Comparison of ENCODE assay signal across 11 cellular contexts in the genomic region with DNA sequence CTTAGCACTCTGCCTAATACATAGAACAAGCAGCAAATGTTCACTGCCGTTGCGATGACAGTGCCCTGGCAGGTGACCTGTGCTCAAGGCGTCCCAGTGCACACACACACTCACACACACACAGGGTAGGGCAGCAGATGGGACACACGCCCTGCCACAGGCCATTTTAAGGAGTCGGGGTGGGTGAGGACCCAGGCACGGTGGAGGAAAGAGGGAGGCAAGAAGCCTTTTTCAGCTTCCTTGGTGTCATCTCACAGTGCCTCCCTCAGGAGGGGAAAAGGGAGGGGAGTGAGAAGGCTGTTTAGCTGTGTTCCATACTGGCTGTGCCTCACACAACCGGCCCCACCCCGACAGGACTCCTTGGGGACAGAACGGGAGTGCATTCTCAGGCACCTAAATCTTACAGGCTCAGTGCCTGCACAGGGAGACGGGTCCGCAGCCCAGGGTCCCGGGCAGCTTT. TPM values are rescaled to one million over a fixed set of nuclear protein-coding genes. Genes with fewer than 3 reads are reported as not detected.
DNase-seq lines count a peak whose midpoint lies in the region; ATAC-seq and TF ChIP-seq lines count a peak whose summit lies in the region.
"Had no signal": no experiment of that assay in that cellular context is flagged by ENCODE, and none has a peak within 500 bp of the region (broad histone marks: within the 10 kb centered on the region; RNA-seq: fewer than 3 reads in every experiment).

No MANE protein-coding gene starts in this region.

- H4K8ac ChIP-seq in H9 (replicated peaks; ENCODE audit: insufficient read length, low read depth, low read length): no peak overlapping the region

- no peak overlapping the region for H3T11ph ChIP-seq in H9 (ENCODE audit: low read length)

- DNase-seq in H9: peak; percentile 56
- DNase-seq in activated T-helper 2 cell treated with anti-CD3 and anti-CD28 coated beads, Interferon-gamma antibody, Interleukin-2, Interleukin-4, amounts not matched to agents 10 μg/mL and 5 μg/mL and 100 μg/mL, durations not matched to agents 14 hours and 24 hours and 36 hours (ENCODE audit: low spot score): no peak
- no peak for DNase-seq in skeletal muscle cell (ENCODE audit: low read depth)
- DNase-seq in NCI-H748 treated with DMSO at 0.1 percent for 48 hours (lab: John Stamatoyannopoulos, UW): no peak
- DNase-seq in NCI-H69 (lab: John Stamatoyannopoulos, UW): no peak
- no peak for DNase-seq in D341Med (ENCODE audit: low spot score)
- DNase-seq: activated effector memory CD4-positive, alpha-beta T cell treated with Interleukin-2 at 50 U/mL for 16 hours; KBM-7; RPMI8226 had no signal

- H3K36me3 ChIP-seq in iPS-20b (ENCODE audit: insufficient read depth, low read depth, low read length): no peaks in the 10 kb centered on the region

- H2AFZ ChIP-seq in H9 (ENCODE audit: low read length): no peak overlapping the region

- H3K4me1 ChIP-seq in H9 (ENCODE audit: insufficient read depth, low read length) (peaks cover 1% of the 10 kb centered on the region; the same call in 1 of the 2 replicates), iPS-20b (ENCODE audit: insufficient read depth, low read length) (peaks cover 7% of the 10 kb centered on the region; the same call in 1 of the 2 replicates)

- H2BK20ac ChIP-seq in H9 (ENCODE audit: low read depth, low read length, poor library complexity, severe bottlenecking): no peak overlapping the region

- no peak overlapping the region for H4K91ac ChIP-seq in H9 (ENCODE audit: insufficient read length, low read depth, low read length)

- ATAC-seq in HG02970 (IDR thresholded peaks at IDR 0.05; ENCODE audit: low FRiP score, unreplicated experiment): no peak

- H3K9me3 Mint-ChIP-seq in H9: no peaks in the 10 kb centered on the region; a peak in 1 of 5 replicates
- no peaks in the 10 kb centered on the region for H3K9me3 Mint-ChIP-seq in activated T-helper 2 cell treated with anti-CD3 and anti-CD28 coated beads, Interferon-gamma antibody, Interleukin-2, Interleukin-4, amounts not matched to agents 10 μg/mL and 5 μg/mL and 100 μg/mL, durations not matched to agents 14 hours and 24 hours and 36 hours

- no peak overlapping the region for H3K18ac ChIP-seq in H9 (ENCODE audit: insufficient read length, low read depth, low read length)

- no peak overlapping the region for H2AK5ac ChIP-seq in H9 (ENCODE audit: insufficient read length, low read length)

- H3K4ac ChIP-seq in H9 (ENCODE audit: low read depth, low read length): no peak overlapping the region

- H4K20me1 ChIP-seq in H9 (ENCODE audit: control insufficient read depth, insufficient read depth, insufficient read length): no peaks in the 10 kb centered on the region

- peaks cover 21% of the 10 kb centered on the region for H3K27me3 ChIP-seq in H9 (ENCODE audit: insufficient read depth, low read length)
- peaks cover 67% of the 10 kb centered on the region for H3K27me3 ChIP-seq in iPS-20b (ENCODE audit: insufficient read depth, low read length)

- intact Hi-C loops in activated T-helper 2 cell treated with anti-CD3 and anti-CD28 coated beads, Interferon-gamma antibody, Interleukin-2, Interleukin-4, amounts not matched to agents 10 μg/mL and 5 μg/mL and 100 μg/mL, durations not matched to agents 14 hours and 24 hours and 36 hours (cut with micrococcal nuclease): no loop called here

- no peak for TF ChIP-seq CTCF in H9 (conservative IDR thresholded peaks at IDR 0.05)

- H3K27ac Mint-ChIP-seq in H9: no peak overlapping the region
- no peak overlapping the region for H3K27ac Mint-ChIP-seq in activated T-helper 2 cell treated with anti-CD3 and anti-CD28 coated beads, Interferon-gamma antibody, Interleukin-2, Interleukin-4, amounts not matched to agents 10 μg/mL and 5 μg/mL and 100 μg/mL, durations not matched to agents 14 hours and 24 hours and 36 hours

- peak overlapping the region; percentile 57 for H3K4me2 ChIP-seq in H9 (ENCODE audit: insufficient read depth, insufficient read length, low read length)

- no peaks in the 10 kb centered on the region for H3K79me1 ChIP-seq in H9 (ENCODE audit: insufficient read depth, low read depth, low read length, poor library complexity, severe bottlenecking)

- H3K27ac ChIP-seq in H9 (ENCODE audit: insufficient read length, low read depth, low read length): no peak overlapping the region
- no peak overlapping the region for H3K27ac ChIP-seq in iPS-20b (ENCODE audit: low read length)

- peaks cover 8% of the 10 kb centered on the region for H3K23me2 ChIP-seq in H9 (ENCODE audit: insufficient read length, low read depth, low read length, poor library complexity, severe bottlenecking)

- H3K4me3 ChIP-seq in iPS-20b (ENCODE audit: low read length) (peak overlapping the region; percentile 73), skeletal muscle cell (ENCODE audit: low read depth, low read length) (peak overlapping the region; percentile 62)

- no peak overlapping the region for H3K56ac ChIP-seq in H9 (ENCODE audit: insufficient read length, low read depth, low read length)

- no peaks in the 10 kb centered on the region for H3K9me3 ChIP-seq in H9 (ENCODE audit: control insufficient read depth, low read depth, low read length)
- no peaks in the 10 kb centered on the region for H3K9me3 ChIP-seq in iPS-20b (ENCODE audit: insufficient read depth, low read depth, low read length)

- no peaks in the 10 kb centered on the region for H3K79me2 ChIP-seq in H9 (ENCODE audit: insufficient read depth, low read length)

- H2BK12ac ChIP-seq in H9 (ENCODE audit: insufficient read length, low read depth, low read length): no peak overlapping the region

- no CpG with 5 or more reads among the region's 12 CpGs for WGBS in H9 (ENCODE audit: extremely low coverage, insufficient read length, low lambda C conversion rate)

- no peaks in the 10 kb centered on the region; a peak in 1 of 7 replicates for H3K36me3 Mint-ChIP-seq in H9 (ENCODE audit: insufficient read depth in 1 of 3, low read depth in 3 of 3)
- no peaks in the 10 kb centered on the region for H3K36me3 Mint-ChIP-seq in activated T-helper 2 cell treated with anti-CD3 and anti-CD28 coated beads, Interferon-gamma antibody, Interleukin-2, Interleukin-4, amounts not matched to agents 10 μg/mL and 5 μg/mL and 100 μg/mL, durations not matched to agents 14 hours and 24 hours and 36 hours (ENCODE audit: low read depth)

- no peak overlapping the region for H2BK5ac ChIP-seq in H9 (ENCODE audit: insufficient read length, low read length)

- H2BK15ac ChIP-seq in H9 (ENCODE audit: low read depth, low read length): no peak overlapping the region

- H3K4me1 Mint-ChIP-seq in H9: peaks cover 30 to 39% of the 10 kb centered on the region in 2 experiments
- peaks cover 9% of the 10 kb centered on the region for H3K4me1 Mint-ChIP-seq in activated T-helper 2 cell treated with anti-CD3 and anti-CD28 coated beads, Interferon-gamma antibody, Interleukin-2, Interleukin-4, amounts not matched to agents 10 μg/mL and 5 μg/mL and 100 μg/mL, durations not matched to agents 14 hours and 24 hours and 36 hours (ENCODE audit: low read depth)

- peaks cover 66% of the 10 kb centered on the region for H3K27me3 Mint-ChIP-seq in H9 (ENCODE audit: low read depth)
- H3K27me3 Mint-ChIP-seq in activated T-helper 2 cell treated with anti-CD3 and anti-CD28 coated beads, Interferon-gamma antibody, Interleukin-2, Interleukin-4, amounts not matched to agents 10 μg/mL and 5 μg/mL and 100 μg/mL, durations not matched to agents 14 hours and 24 hours and 36 hours (ENCODE audit: low read depth): peaks cover 54% of the 10 kb centered on the region

- no peak overlapping the region for H3K14ac ChIP-seq in H9 (ENCODE audit: insufficient read depth, low read length)

- H4K5ac ChIP-seq in H9 (ENCODE audit: insufficient read length, low read depth, low read length): no peak overlapping the region

- H3K4me3 Mint-ChIP-seq in H9: peak overlapping the region; percentile 61 to 84
- peak overlapping the region; percentile 41 for H3K4me3 Mint-ChIP-seq in activated T-helper 2 cell treated with anti-CD3 and anti-CD28 coated beads, Interferon-gamma antibody, Interleukin-2, Interleukin-4, amounts not matched to agents 10 μg/mL and 5 μg/mL and 100 μg/mL, durations not matched to agents 14 hours and 24 hours and 36 hours (ENCODE audit: low read depth)

- no peak overlapping the region for H3K23ac ChIP-seq in H9 (ENCODE audit: insufficient read length, low read depth, low read length)

- no peak overlapping the region for H2BK120ac ChIP-seq in H9 (ENCODE audit: low read depth, low read length, poor library complexity, severe bottlenecking)

- H3K9ac ChIP-seq in H9 (ENCODE audit: extremely low read depth, insufficient read length, low read length) (no peak overlapping the region), iPS-20b (ENCODE audit: low read depth, low read length) (no peak overlapping the region)

RNA-seq across cellular contexts. Expression of a gene that starts 1.5 kb away (rescaled TPM):
- total RNA-seq in H9 (2021): 2.7 and 3.4 TPM in 2 replicates
- total RNA-seq in activated T-helper 2 cell treated with anti-CD3 and anti-CD28 coated beads, Interferon-gamma antibody, Interleukin-2, Interleukin-4, amounts not matched to agents 10 μg/mL and 5 μg/mL and 100 μg/mL, durations not matched to agents 14 hours and 24 hours and 36 hours: 0.52 and 1.1 TPM in 2 replicates
